ENCODE assay signal across 8 cellular contexts in genomic region chr10:102745157-102745556, GRCh38. TPM values are rescaled to one million over a fixed set of nuclear protein-coding genes. Genes with fewer than 3 reads are reported as not detected.
DNase-seq lines count a peak whose midpoint lies in the region; ATAC-seq and TF ChIP-seq lines count a peak whose summit lies in the region.

No MANE protein-coding gene starts in this region.

- H3K9me2 ChIP-seq in HCT116 (ENCODE audit: insufficient read depth), result peaks cover 8% of the 10 kb centered on the region; the same call in 1 of the 2 replicates

- peak overlapping the region; percentile 91 for H3K4me2 ChIP-seq in HCT116 (ENCODE audit: low read length)

- POLR2A ChIA-PET in HCT116 (lab: Charles Lee), result no interaction called here
- POLR2A ChIA-PET in activated CD4-positive, alpha-beta memory T cell treated with anti-CD3 and anti-CD28 coated beads, Interleukin-2, amount 10 ng/mL, durations not matched to agents 7 days and 5 days (lab: Charles Lee), result interaction anchor here (0.9 to 3.9 kb wide), 6 partner anchors 19 to 242 kb away, joined by 3 to 26 read pairs (median 6); partner anchors contain the start of genes ACTR1A, ARL3, SUFU and TRIM8

- TF ChIP-seq POLR2A in HCT116 (IDR thresholded peaks at IDR 0.05; ENCODE audit: borderline replicate concordance, extremely low read depth, insufficient read depth, insufficient read length), result no peak

- H3K4me1 ChIP-seq in HCT116 (ENCODE audit: control insufficient read depth in 1 of 2, insufficient read depth in 2 of 2, low read length in 2 of 2) (peaks cover 3 to 14% of the 10 kb centered on the region in 2 experiments; a peak in 3 of 4 replicates), right cardiac atrium (ENCODE audit: control insufficient read depth, insufficient read depth, low read length) (peaks cover 4% of the 10 kb centered on the region)

- no peaks in the 10 kb centered on the region for H3K9me3 ChIP-seq in HCT116 (ENCODE audit: control insufficient read depth in 1 of 2, insufficient read depth in 1 of 2, low read depth in 1 of 2, low read length in 2 of 2)
- H3K9me3 ChIP-seq in right cardiac atrium (ENCODE audit: control insufficient read depth, low read length), result no peaks in the 10 kb centered on the region

- no peak for DNase-seq in HCT116 (ENCODE audit: low read depth, low spot score)
- DNase-seq in activated CD4-positive, alpha-beta memory T cell treated with anti-CD3 and anti-CD28 coated beads, Interleukin-2, amount 10 ng/mL, durations not matched to agents 7 days and 5 days, result no peak
- peak in 1 of 3 donors; percentile 26 for DNase-seq in right cardiac atrium
- no peak for DNase-seq in NCI-H2196 treated with DMSO at 0.1 percent for 48 hours (lab: John Stamatoyannopoulos, UW; ENCODE audit: unreplicated experiment)
- no peak for DNase-seq in NCI-H2107 treated with DMSO at 0.1 percent for 48 hours (lab: John Stamatoyannopoulos, UW; ENCODE audit: unreplicated experiment)

- H3K27me3 Mint-ChIP-seq in activated CD4-positive, alpha-beta memory T cell treated with anti-CD3 and anti-CD28 coated beads, Interleukin-2, amount 10 ng/mL, durations not matched to agents 7 days and 5 days, result no peaks in the 10 kb centered on the region

- H3K4me1 Mint-ChIP-seq in activated CD4-positive, alpha-beta memory T cell treated with anti-CD3 and anti-CD28 coated beads, Interleukin-2, amount 10 ng/mL, durations not matched to agents 7 days and 5 days, result peaks cover 41% of the 10 kb centered on the region

- no peaks in the 10 kb centered on the region for H4K20me1 ChIP-seq in HCT116 (ENCODE audit: insufficient read depth)

- intact Hi-C loops in HCT116 (cut with micrococcal nuclease), result no loop called here
- intact Hi-C loops in right cardiac atrium (cut with DNase I), result loop anchor here in 1 of 4 donors (10.0 kb wide), 1 partner anchor 70 kb away; no protein-coding TSS in a partner anchor

- 51% methylated on average over 4 of the region's 4 CpGs for WGBS in right cardiac atrium

- peak overlapping the region; percentile 100 for H3K4me3 Mint-ChIP-seq in activated CD4-positive, alpha-beta memory T cell treated with anti-CD3 and anti-CD28 coated beads, Interleukin-2, amount 10 ng/mL, durations not matched to agents 7 days and 5 days

- no peak overlapping the region for H3K9ac ChIP-seq in HCT116 (ENCODE audit: low read length)

- TF ChIP-seq RAD21 in HCT116 (IDR thresholded peaks at IDR 0.05; ENCODE audit: low read depth), result no peak

- H3K27ac Mint-ChIP-seq in activated CD4-positive, alpha-beta memory T cell treated with anti-CD3 and anti-CD28 coated beads, Interleukin-2, amount 10 ng/mL, durations not matched to agents 7 days and 5 days, result no peak overlapping the region

- H3K4me3 ChIP-seq in HCT116 (replicated peaks in 1 of 2; ENCODE audit: low read depth in 1 of 2, low read length in 2 of 2) (peak overlapping the region; percentile 79 to 90), right cardiac atrium (ENCODE audit: low read length) (peak overlapping the region; percentile 84), skin epidermis (peak overlapping the region; percentile 81 to 99 (median 92))

- BruUV-seq in HCT116 (replicated peaks; lab: Mats Ljungman, UMichigan), result no TSS peak

- peaks cover 15% of the 10 kb centered on the region for H3K36me3 Mint-ChIP-seq in activated CD4-positive, alpha-beta memory T cell treated with anti-CD3 and anti-CD28 coated beads, Interleukin-2, amount 10 ng/mL, durations not matched to agents 7 days and 5 days (ENCODE audit: low read depth)

- no peak for ATAC-seq in HCT116
- ATAC-seq in right cardiac atrium, result no peak
- no peak for ATAC-seq in HG03097 (IDR thresholded peaks at IDR 0.05; ENCODE audit: low FRiP score, unreplicated experiment)
- ATAC-seq in GM19463 (IDR thresholded peaks at IDR 0.05; ENCODE audit: unreplicated experiment), result no peak

- H3K27me3 ChIP-seq in HCT116 (ENCODE audit: insufficient read depth, low read length), result no peaks in the 10 kb centered on the region
- H3K27me3 ChIP-seq in right cardiac atrium (ENCODE audit: control insufficient read depth, insufficient read depth), result no peaks in the 10 kb centered on the region

- RAD21 ChIA-PET in HCT116 (lab: Charles Lee; ENCODE audit: low non-redundant PET in 1 of 2, low total read pairs in 2 of 2, uncharacterized antibody in 2 of 2, unreplicated experiment in 2 of 2), result no interaction called here

- no peaks in the 10 kb centered on the region for H3K36me3 ChIP-seq in HCT116 (ENCODE audit: control insufficient read depth in 1 of 2, insufficient read depth in 2 of 2, low read length in 2 of 2)

- H2AFZ ChIP-seq in HCT116 (ENCODE audit: low read depth, low read length, poor library complexity, severe bottlenecking), result no peak overlapping the region

- TF ChIP-seq CTCF in HCT116 (IDR thresholded peaks at IDR 0.05 in 2 of 3, conservative IDR thresholded peaks at IDR 0.05 in 1 of 3; ENCODE audit: borderline replicate concordance in 1 of 3, insufficient read depth in 1 of 3, low read depth in 2 of 3, low read length in 2 of 3), result no peak

- H3K27ac ChIP-seq in HCT116 (ENCODE audit: low read depth, low read length), result no peak overlapping the region
- no peak overlapping the region for H3K27ac ChIP-seq in right cardiac atrium (ENCODE audit: low read length)
- peak overlapping the region in 19 of 21 experiments; percentile 88 to 99 (median 96) for H3K27ac ChIP-seq in skin epidermis

- H3K79me2 ChIP-seq in HCT116 (ENCODE audit: insufficient read depth, low read length), result peaks cover 24% of the 10 kb centered on the region

- CTCF ChIA-PET in HCT116 (lab: Charles Lee), result interaction anchor here (1.6 kb wide), 1 partner anchor 156 kb away, joined by 3 read pairs; no protein-coding TSS in a partner anchor
- CTCF ChIA-PET in activated CD4-positive, alpha-beta memory T cell treated with anti-CD3 and anti-CD28 coated beads, Interleukin-2, amount 10 ng/mL, durations not matched to agents 7 days and 5 days (lab: Charles Lee), result interaction anchor here (1.0 to 3.4 kb wide), 4 partner anchors 8 to 173 kb away, joined by 3 to 21 read pairs (median 4); partner anchors contain the start of gene CNNM2

- peaks cover 4% of the 10 kb centered on the region for H3K9me3 Mint-ChIP-seq in activated CD4-positive, alpha-beta memory T cell treated with anti-CD3 and anti-CD28 coated beads, Interleukin-2, amount 10 ng/mL, durations not matched to agents 7 days and 5 days

TF ChIP-seq in HCT116, 20 proteins besides CTCF, POLR2A, EP300 and RAD21:
- TF ChIP-seq ELF1 (IDR thresholded peaks at IDR 0.05; ENCODE audit: borderline replicate concordance, low read depth) (no peak), SRF (IDR thresholded peaks at IDR 0.05; ENCODE audit: low read depth) (no peak), TCF7L2 (IDR thresholded peaks at IDR 0.05; ENCODE audit: borderline replicate concordance, extremely low read depth, insufficient read depth, insufficient read length) (no peak), ZNF274 (IDR thresholded peaks at IDR 0.05; ENCODE audit: low read depth, low read length) (no peak), EGR1 (IDR thresholded peaks at IDR 0.05; ENCODE audit: low read depth) (no peak), SIN3A (IDR thresholded peaks at IDR 0.05; ENCODE audit: low read depth) (no peak), ZFX (IDR thresholded peaks at IDR 0.05) (no peak), POLR2AphosphoS5 (IDR thresholded peaks at IDR 0.05; ENCODE audit: low read depth, low read length) (no peak), EZH2phosphoT487 (IDR thresholded peaks at IDR 0.05; ENCODE audit: borderline replicate concordance) (no peak)

RNA-seq across cellular contexts. Expression of gene WBP1L, which starts 1.4 kb away (rescaled TPM):
- total RNA-seq in HCT116 (2021; ENCODE audit: unreplicated experiment) (25.2 TPM), right cardiac atrium (10 to 100 TPM; 35.2 to 50.5 (median 37.8) TPM)
- 25.3 and 27.1 TPM in 2 replicates for polyA plus RNA-seq in HCT116 (2012)
- 10 to 100 TPM; 31.7 to 31.9 TPM for total RNA-seq in activated CD4-positive, alpha-beta memory T cell treated with anti-CD3 and anti-CD28 coated beads, Interleukin-2, amount 10 ng/mL, durations not matched to agents 7 days and 5 days
- 19.1 TPM for polyA plus RNA-seq in right cardiac atrium

RNA-seq across cellular contexts. Expression of gene SFXN2, which starts 30.7 kb away (rescaled TPM):
- total RNA-seq in HCT116 (2021; ENCODE audit: unreplicated experiment) (22.9 TPM), right cardiac atrium (1 to 10 TPM; 1.8 to 4.8 (median 2.4) TPM)
- 7.2 and 14.3 TPM in 2 replicates for polyA plus RNA-seq in HCT116 (2012)
- total RNA-seq in activated CD4-positive, alpha-beta memory T cell treated with anti-CD3 and anti-CD28 coated beads, Interleukin-2, amount 10 ng/mL, durations not matched to agents 7 days and 5 days, result 10 to 100 TPM; 10.8 to 11.5 TPM
- polyA plus RNA-seq in right cardiac atrium, result 1.8 TPM

RNA-seq across cellular contexts. Expression of gene ARL3, which starts 31.0 kb away (rescaled TPM):
- total RNA-seq in HCT116 (2021; ENCODE audit: unreplicated experiment) (13.3 TPM), right cardiac atrium (10 to 100 TPM; 13.0 to 18.3 (median 14.9) TPM)
- polyA plus RNA-seq in HCT116 (2012), result 8.4 and 10.1 TPM in 2 replicates
- total RNA-seq in activated CD4-positive, alpha-beta memory T cell treated with anti-CD3 and anti-CD28 coated beads, Interleukin-2, amount 10 ng/mL, durations not matched to agents 7 days and 5 days, result 1 to 10 TPM; 5.7 to 6.1 TPM
- polyA plus RNA-seq in right cardiac atrium, result 16.3 TPM

Comparison
In these comparisons a context has a peak if more than half of its experiments do, and no peak if none do; other contexts are left out.
1. H3K27ac ChIP-seq: peak in skin epidermis (19 of 21); none in HCT116 (single experiment) and right cardiac atrium (single experiment).
2. Peak in every context shown above with its lines, with median percentiles within 50 percentile points of each other: H3K4me3 ChIP-seq.